1 cellular context compared by ENCODE assay signal in the genomic region with DNA sequence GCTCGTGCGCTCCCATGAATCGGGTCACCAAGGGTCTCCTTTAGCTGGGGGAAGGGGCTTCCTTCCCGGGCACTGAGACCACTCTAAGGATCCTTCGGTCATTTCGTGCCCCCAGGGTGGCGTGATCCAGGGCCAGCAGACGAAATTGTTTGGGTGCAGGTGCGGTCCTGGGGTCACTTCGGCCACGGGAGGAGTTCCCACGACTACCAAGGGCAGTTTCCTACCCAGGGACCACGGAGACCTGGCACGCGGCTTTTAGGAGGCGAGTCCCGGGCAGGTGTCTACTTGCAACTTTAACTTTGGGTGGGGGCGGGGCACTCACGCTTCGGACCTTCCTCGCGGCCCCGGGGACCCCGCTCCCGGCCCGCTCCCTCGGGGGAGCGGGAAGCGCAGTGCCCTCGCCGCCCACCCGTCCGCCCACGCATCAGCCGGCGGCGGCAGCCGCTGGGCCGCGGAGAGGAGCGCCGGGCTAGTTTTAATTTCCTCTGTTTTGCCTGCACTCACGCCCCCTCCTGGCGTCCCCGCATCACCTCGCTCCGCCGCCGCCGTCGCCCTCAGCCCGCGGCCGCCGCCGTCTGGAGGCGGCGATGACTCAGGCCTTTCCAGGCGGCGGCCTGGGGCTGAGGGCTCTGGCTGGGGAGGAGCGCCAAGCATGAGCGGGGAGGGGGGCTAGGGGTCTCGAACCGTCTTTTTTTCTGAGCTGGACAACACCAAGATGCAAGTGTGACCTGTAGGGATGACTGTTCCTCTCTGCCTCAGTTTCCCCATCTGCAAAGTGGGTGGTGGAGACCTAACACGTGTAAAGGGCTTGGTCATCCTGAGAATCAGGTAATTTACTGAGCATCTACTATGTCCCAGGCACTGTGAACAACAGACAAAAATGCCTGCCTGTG.
TF ChIP-seq lines count a peak whose summit lies in the region.

No MANE protein-coding gene starts in this region.

TF ChIP-seq in GM12878, 131 proteins besides CTCF, POLR2A, EP300 and RAD21 (continued from another document):
- TF ChIP-seq ZBTB4 (CRISPR knock-in tag; IDR thresholded peaks at IDR 0.05) (no peak), NR2C2 (IDR thresholded peaks at IDR 0.05; ENCODE audit: borderline replicate concordance, control insufficient read depth, insufficient read length, low read depth) (no peak), CEBPB (IDR thresholded peaks at IDR 0.05; ENCODE audit: borderline replicate concordance in 1 of 2, low read depth in 2 of 2, low read length in 2 of 2) (no peak), RUNX3 (IDR thresholded peaks at IDR 0.05; ENCODE audit: low read length) (no peak), HDAC6 (IDR thresholded peaks at IDR 0.05; ENCODE audit: unreplicated experiment) (no peak), EGR1 (IDR thresholded peaks at IDR 0.05; ENCODE audit: borderline replicate concordance in 1 of 2, low read depth in 2 of 2, low read length in 2 of 2) (peak; percentile 40 to 95), YBX1 (IDR thresholded peaks at IDR 0.05) (no peak), KDM1A (IDR thresholded peaks at IDR 0.05; ENCODE audit: borderline replicate concordance) (no peak), MTA2 (IDR thresholded peaks at IDR 0.05; ENCODE audit: low read depth) (no peak), MTA3 (IDR thresholded peaks at IDR 0.05; ENCODE audit: borderline replicate concordance, low read length) (no peak), PAX5 (IDR thresholded peaks at IDR 0.05; ENCODE audit: borderline replicate concordance, low read depth, low read length) (no peak), BHLHE40 (IDR thresholded peaks at IDR 0.05; ENCODE audit: borderline replicate concordance in 1 of 2, low read depth in 2 of 2, low read length in 1 of 2) (peak in 1 of 2 experiments; percentile 28; a peak in 1 of 4 replicates), IKZF1 (conservative IDR thresholded peaks at IDR 0.05) (peak; percentile 66), SUZ12 (IDR thresholded peaks at IDR 0.05; ENCODE audit: unreplicated experiment) (no peak), IRF4 (IDR thresholded peaks at IDR 0.05; ENCODE audit: low read depth, low read length) (no peak), BMI1 (IDR thresholded peaks at IDR 0.05; ENCODE audit: borderline replicate concordance) (no peak), SUPT20H (IDR thresholded peaks at IDR 0.05; ENCODE audit: borderline replicate concordance, control insufficient read depth, low read depth, low read length) (no peak), NR2C1 (IDR thresholded peaks at IDR 0.05) (no peak), DPF2 (IDR thresholded peaks at IDR 0.05) (0 out of 2 replicates have a peak, but pooled peaks have one; percentile 59), POU2F2 (IDR thresholded peaks at IDR 0.05; ENCODE audit: borderline replicate concordance, low read depth, low read length) (no peak), ATF7 (IDR thresholded peaks at IDR 0.05; ENCODE audit: low read depth) (no peak), SMC3 (IDR thresholded peaks at IDR 0.05; ENCODE audit: borderline replicate concordance, low read length) (peak; percentile 37; the same call in 1 of the 2 replicates)
- TF ChIP-seq, protein P1, sequence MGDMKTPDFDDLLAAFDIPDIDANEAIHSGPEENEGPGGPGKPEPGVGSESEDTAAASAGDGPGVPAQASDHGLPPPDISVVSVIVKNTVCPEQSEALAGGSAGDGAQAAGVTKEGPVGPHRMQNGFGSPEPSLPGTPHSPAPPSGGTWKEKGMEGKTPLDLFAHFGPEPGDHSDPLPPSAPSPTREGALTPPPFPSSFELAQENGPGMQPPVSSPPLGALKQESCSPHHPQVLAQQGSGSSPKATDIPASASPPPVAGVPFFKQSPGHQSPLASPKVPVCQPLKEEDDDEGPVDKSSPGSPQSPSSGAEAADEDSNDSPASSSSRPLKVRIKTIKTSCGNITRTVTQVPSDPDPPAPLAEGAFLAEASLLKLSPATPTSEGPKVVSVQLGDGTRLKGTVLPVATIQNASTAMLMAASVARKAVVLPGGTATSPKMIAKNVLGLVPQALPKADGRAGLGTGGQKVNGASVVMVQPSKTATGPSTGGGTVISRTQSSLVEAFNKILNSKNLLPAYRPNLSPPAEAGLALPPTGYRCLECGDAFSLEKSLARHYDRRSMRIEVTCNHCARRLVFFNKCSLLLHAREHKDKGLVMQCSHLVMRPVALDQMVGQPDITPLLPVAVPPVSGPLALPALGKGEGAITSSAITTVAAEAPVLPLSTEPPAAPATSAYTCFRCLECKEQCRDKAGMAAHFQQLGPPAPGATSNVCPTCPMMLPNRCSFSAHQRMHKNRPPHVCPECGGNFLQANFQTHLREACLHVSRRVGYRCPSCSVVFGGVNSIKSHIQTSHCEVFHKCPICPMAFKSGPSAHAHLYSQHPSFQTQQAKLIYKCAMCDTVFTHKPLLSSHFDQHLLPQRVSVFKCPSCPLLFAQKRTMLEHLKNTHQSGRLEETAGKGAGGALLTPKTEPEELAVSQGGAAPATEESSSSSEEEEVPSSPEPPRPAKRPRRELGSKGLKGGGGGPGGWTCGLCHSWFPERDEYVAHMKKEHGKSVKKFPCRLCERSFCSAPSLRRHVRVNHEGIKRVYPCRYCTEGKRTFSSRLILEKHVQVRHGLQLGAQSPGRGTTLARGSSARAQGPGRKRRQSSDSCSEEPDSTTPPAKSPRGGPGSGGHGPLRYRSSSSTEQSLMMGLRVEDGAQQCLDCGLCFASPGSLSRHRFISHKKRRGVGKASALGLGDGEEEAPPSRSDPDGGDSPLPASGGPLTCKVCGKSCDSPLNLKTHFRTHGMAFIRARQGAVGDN (IDR thresholded peaks at IDR 0.05) = no peak
TF ChIP-seq in GM12878: peak in this region for 9.
